In the genomic region with DNA sequence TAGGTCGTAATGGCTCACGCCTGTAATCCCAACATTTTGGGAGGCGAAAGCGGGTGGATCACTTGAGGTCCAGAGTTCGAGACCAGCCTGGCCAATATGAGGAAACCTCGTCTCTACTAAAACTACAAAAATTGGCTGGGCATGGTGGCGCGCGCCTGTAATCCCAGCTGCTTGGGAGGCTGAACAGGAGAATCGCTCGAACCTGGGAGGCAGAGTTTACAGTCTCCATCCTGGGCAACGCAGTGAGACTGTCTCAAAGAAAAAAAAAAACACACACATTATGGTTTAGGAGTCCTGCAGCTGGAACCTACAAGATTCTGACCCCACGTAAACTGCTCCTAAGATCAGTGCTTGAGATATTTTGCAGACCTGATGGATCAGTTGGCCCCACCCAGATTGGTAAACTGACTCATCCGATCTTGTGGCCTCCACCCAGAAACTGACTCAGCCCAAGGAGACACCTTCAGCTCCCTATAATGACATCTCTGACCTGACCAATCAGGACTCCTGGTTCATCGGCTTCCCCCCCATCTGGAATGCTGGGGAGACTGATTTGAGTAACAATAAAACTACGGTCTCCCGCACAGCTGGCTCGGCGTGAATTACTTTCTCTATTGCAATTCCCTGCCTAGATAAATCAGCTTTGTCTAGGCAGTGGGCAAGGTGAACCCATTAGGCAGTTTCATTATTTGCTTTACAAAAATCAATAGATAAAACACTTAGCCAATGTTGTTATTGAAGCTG, we compare ENCODE assay signal across 10 cellular contexts.
DNase-seq lines count a peak whose midpoint lies in the region; ATAC-seq, FAIRE-seq and TF ChIP-seq lines count a peak whose summit lies in the region.
"Had no signal": no experiment of that assay in that cellular context is flagged by ENCODE, and none has a peak within 500 bp of the region (broad histone marks: within the 10 kb centered on the region; RNA-seq: fewer than 3 reads in every experiment).

No MANE protein-coding gene starts in this region.

- no peak overlapping the region for H3K4ac ChIP-seq in neuronal stem cell (ENCODE audit: low read length)

- no peak overlapping the region for H2AK5ac ChIP-seq in neuronal stem cell (ENCODE audit: low read depth, low read length)

- H3K4me2 ChIP-seq in SK-N-SH (peak overlapping the region; percentile 88; the same call in 1 of the 2 replicates), GM12878 (ENCODE audit: control insufficient read depth, insufficient read depth) (peak overlapping the region; percentile 70), neuronal stem cell (ENCODE audit: insufficient read depth, low read length, poor library complexity, severe bottlenecking) (no peak overlapping the region)

- no peaks in the 10 kb centered on the region for H3K9me2 ChIP-seq in SK-N-SH

- no peak overlapping the region for H4K91ac ChIP-seq in neuronal stem cell (ENCODE audit: low read depth, low read length, poor library complexity)

- H3K18ac ChIP-seq in neuronal stem cell (ENCODE audit: low read length): no peak overlapping the region

- peaks cover 61% of the 10 kb centered on the region for H3F3A ChIP-seq in SK-N-SH (replicated peaks; ENCODE audit: insufficient read depth)

- no peak overlapping the region for H2AFZ ChIP-seq in SK-N-SH (ENCODE audit: low read depth)
- H2AFZ ChIP-seq in GM12878 (ENCODE audit: control insufficient read depth, low read depth, low read length): no peak overlapping the region
- no peak overlapping the region for H2AFZ ChIP-seq in neuronal stem cell (ENCODE audit: low read length)

- BruUV-seq in GM12878 (replicated peaks; lab: Mats Ljungman, UMichigan): no TSS peak

- no peak overlapping the region for H2BK5ac ChIP-seq in neuronal stem cell (ENCODE audit: low read length)

- TF ChIP-seq CTCF in SK-N-SH (IDR thresholded peaks at IDR 0.05) (no peak), GM12878 (IDR thresholded peaks at IDR 0.05 in 2 of 3, conservative IDR thresholded peaks at IDR 0.05 in 1 of 3; ENCODE audit: control insufficient read depth in 2 of 3, extremely low read depth in 1 of 3, insufficient read depth in 1 of 3, low read depth in 3 of 3, low read length in 3 of 3) (no peak)

- H4K8ac ChIP-seq in neuronal stem cell (ENCODE audit: low read depth, low read length): no peak overlapping the region

- H3K9me3 ChIP-seq in SK-N-SH (no peaks in the 10 kb centered on the region), GM12878 (replicated peaks; ENCODE audit: control insufficient read depth, insufficient read depth, low read length) (no peaks in the 10 kb centered on the region), neuronal stem cell (replicated peaks in 1 of 2; ENCODE audit: control insufficient read depth in 2 of 2, insufficient read depth in 1 of 2, low read depth in 1 of 2, low read length in 2 of 2) (no peaks in the 10 kb centered on the region)

- H3K9ac ChIP-seq in SK-N-SH: peak overlapping the region; percentile 83; the same call in 1 of the 2 replicates
- no peak overlapping the region for H3K9ac ChIP-seq in GM12878 (ENCODE audit: control insufficient read depth, insufficient read depth, low read length)
- no peak overlapping the region for H3K9ac ChIP-seq in neuronal stem cell (ENCODE audit: low read depth, low read length, poor library complexity)

- H2BK12ac ChIP-seq in neuronal stem cell (ENCODE audit: low read length): no peak overlapping the region

- in situ Hi-C loops in GM12878 (cut with MboI): no loop called here

- peaks cover 0 to 10% of the 10 kb centered on the region in 2 experiments; a peak in 2 of 4 replicates for H3K4me1 ChIP-seq in SK-N-SH (ENCODE audit: control insufficient read depth in 1 of 2, insufficient read depth in 2 of 2, low read depth in 1 of 2, low read length in 1 of 2)
- H3K4me1 ChIP-seq in GM12878 (ENCODE audit: control insufficient read depth, insufficient read depth, low read length): peaks cover 3% of the 10 kb centered on the region
- H3K4me1 ChIP-seq in neuronal stem cell (ENCODE audit: control insufficient read depth in 2 of 2, insufficient read depth in 1 of 2, low read depth in 1 of 2, low read length in 2 of 2): peaks cover 0 to 6% of the 10 kb centered on the region in 2 donors

- POLR2A ChIA-PET in SK-N-SH (lab: Yijun Ruan, JAX): interaction anchor here (0.9 to 7.6 kb wide), 7 partner anchors 9 to 864 kb away, joined by 4 to 142 read pairs (median 21); a partner anchor contains a TSS
- POLR2A ChIA-PET in GM12878 (lab: Charles Lee): interaction anchor here (2.5 to 7.0 kb wide), 3 partner anchors 8 to 32 kb away, joined by 6 to 86 read pairs (median 14); a partner anchor contains a TSS

- H2BK15ac ChIP-seq in neuronal stem cell (ENCODE audit: low read length): no peak overlapping the region

- H3K79me1 ChIP-seq in neuronal stem cell (ENCODE audit: low read depth, low read length): no peaks in the 10 kb centered on the region

- TF ChIP-seq RAD21 in SK-N-SH (IDR thresholded peaks at IDR 0.05; ENCODE audit: low read length): no peak
- no peak for TF ChIP-seq RAD21 in GM12878 (IDR thresholded peaks at IDR 0.05; ENCODE audit: insufficient read depth, low read depth, low read length)

- CTCF ChIA-PET in SK-N-SH (lab: Yijun Ruan, JAX): interaction anchor here (2.3 kb wide), 1 partner anchor 10 kb away, joined by 13 read pairs; no protein-coding TSS in a partner anchor
- CTCF ChIA-PET in GM12878 (lab: Yijun Ruan, JAX): interaction anchor here (0.6 to 10.7 kb wide), 3 partner anchors 10 to 203 kb away, joined by 3 to 131 read pairs (median 3); a partner anchor contains a TSS

- RAD21 ChIA-PET in GM12878 (lab: Charles Lee; ENCODE audit: unreplicated experiment): interaction anchor here (1.4 to 4.9 kb wide), 3 partner anchors 11 to 53 kb away, joined by 4 to 43 read pairs (median 19); a partner anchor contains a TSS

- H3K14ac ChIP-seq in neuronal stem cell (ENCODE audit: low read length): no peak overlapping the region

- peaks cover 19% of the 10 kb centered on the region for H3K79me2 ChIP-seq in SK-N-SH (ENCODE audit: insufficient read depth)
- peaks cover 3% of the 10 kb centered on the region for H3K79me2 ChIP-seq in GM12878 (ENCODE audit: control insufficient read depth, insufficient read depth, low read length)

- WGBS in SK-N-SH (ENCODE audit: low lambda C conversion rate): 86% methylated on average over 19 of the region's 19 CpGs
- WGBS in GM12878 (ENCODE audit: insufficient coverage, insufficient replicate concordance, low lambda C conversion rate, missing lambda C conversion rate): 99% methylated on average over 19 of the region's 19 CpGs
- WGBS in neuronal stem cell (ENCODE audit: extremely low coverage in 2 of 2, insufficient read length in 2 of 2, insufficient replicate concordance in 1 of 2), 2 donors: no CpG with 5 or more reads among the region's 19 CpGs

- no peak overlapping the region for H2BK120ac ChIP-seq in neuronal stem cell (ENCODE audit: low read depth, low read length)

- SMC1A ChIA-PET in GM12878 (lab: Charles Lee; ENCODE audit: uncharacterized antibody, unreplicated experiment): interaction anchor here (1.1 to 6.1 kb wide), 6 partner anchors 10 to 255 kb away, joined by 3 to 44 read pairs (median 7); a partner anchor contains a TSS

- H3K27me3 ChIP-seq in SK-N-SH (ENCODE audit: insufficient read depth) (no peaks in the 10 kb centered on the region), GM12878 (replicated peaks in 1 of 2; ENCODE audit: control insufficient read depth in 2 of 2, insufficient read depth in 2 of 2, low read length in 1 of 2) (no peaks in the 10 kb centered on the region), neuronal stem cell (ENCODE audit: control insufficient read depth in 3 of 3, insufficient read depth in 3 of 3, low read depth in 1 of 3, low read length in 3 of 3) (no peaks in the 10 kb centered on the region)

- H4K20me1 ChIP-seq in SK-N-SH (ENCODE audit: insufficient read depth) (no peaks in the 10 kb centered on the region), GM12878 (ENCODE audit: control insufficient read depth, insufficient read depth) (no peaks in the 10 kb centered on the region)

- TF ChIP-seq POLR2A in GM12878 (IDR thresholded peaks at IDR 0.05; ENCODE audit: low read depth, low read length) (no peak), GM18505 (IDR thresholded peaks at IDR 0.05; ENCODE audit: borderline replicate concordance, extremely low read depth, insufficient read depth, insufficient read length) (no peak)

- H3K23ac ChIP-seq in neuronal stem cell (ENCODE audit: low read depth, low read length, poor library complexity): no peak overlapping the region

- H3K36me3 ChIP-seq in SK-N-SH (replicated peaks in 1 of 2; ENCODE audit: control insufficient read depth in 1 of 2, insufficient read depth in 2 of 2, low read length in 1 of 2): no peaks in the 10 kb centered on the region
- H3K36me3 ChIP-seq in GM12878 (ENCODE audit: control insufficient read depth in 2 of 2, insufficient read depth in 2 of 2, low read length in 1 of 2): no peaks in the 10 kb centered on the region
- H3K36me3 ChIP-seq in neuronal stem cell (replicated peaks in 1 of 2; ENCODE audit: control insufficient read depth in 2 of 2, insufficient read depth in 2 of 2, low read length in 2 of 2): no peaks in the 10 kb centered on the region

- intact Hi-C loops in GM12878 (cut with micrococcal nuclease; ENCODE audit: unreplicated experiment): no loop called here

- H3K27ac ChIP-seq in SK-N-SH (ENCODE audit: low read depth in 2 of 2, low read length in 1 of 2) (peak overlapping the region; percentile 84), GM12878 (ENCODE audit: control insufficient read depth, insufficient read depth) (no peak overlapping the region), neuronal stem cell (replicated peaks; ENCODE audit: low read length) (no peak overlapping the region)

- DNase-seq in SK-N-SH (no peak), NCI-H2227 treated with DMSO at 0.1 percent for 48 hours (lab: John Stamatoyannopoulos, UW) (peak; percentile 27), GM12878 (ENCODE audit: low read depth, low spot score) (no peak), neuronal stem cell (ENCODE audit: low spot score) (peak; percentile 59), GF-D8 (lab: John Stamatoyannopoulos, UW) (no peak), DMS53 (lab: John Stamatoyannopoulos, UW) (no peak)
- DNase-seq: effector CD8-positive, alpha-beta T cell; naive thymus-derived CD4-positive, alpha-beta T cell had no signal

- no peak for ATAC-seq in SK-N-SH treated with all-trans-retinoic acid at 6 μM for 48 hours
- no peak for ATAC-seq in GM12878
- ATAC-seq in GM18505 (IDR thresholded peaks at IDR 0.05; ENCODE audit: unreplicated experiment): no peak
- ATAC-seq: naive thymus-derived CD4-positive, alpha-beta T cell had no signal

- TF ChIP-seq EP300 in SK-N-SH (IDR thresholded peaks at IDR 0.05; ENCODE audit: borderline replicate concordance in 1 of 2, low read depth in 1 of 2, low read length in 1 of 2) (no peak), GM12878 (IDR thresholded peaks at IDR 0.05; ENCODE audit: borderline replicate concordance in 1 of 2, control insufficient read depth in 1 of 2, low read depth in 2 of 2, low read length in 2 of 2) (no peak)

- FAIRE-seq in GM12878 (lab: Jason Lieb, UNC): no peak

- peak overlapping the region in 1 of 2 experiments; percentile 4; a peak in 1 of 4 replicates for H3K4me3 ChIP-seq in SK-N-SH (ENCODE audit: low read depth in 2 of 2, low read length in 1 of 2)
- H3K4me3 ChIP-seq in GM12878: 0 out of 2 replicates have a peak overlapping the region, but pooled peaks have one; percentile 72
- no peak overlapping the region for H3K4me3 ChIP-seq in neuronal stem cell (ENCODE audit: low read length in 2 of 2)

Comparison
In these comparisons a context has a peak if more than half of its experiments do, and no peak if none do; other contexts are left out.
1. DNase-seq: peak in NCI-H2227 treated with DMSO at 0.1 percent for 48 hours (single experiment) and neuronal stem cell (single experiment); none in SK-N-SH (single experiment), GM12878 (single experiment), GF-D8 (single experiment) and DMS53 (single experiment).
2. H3K27ac ChIP-seq: peak in SK-N-SH (2 of 2); none in GM12878 (single experiment) and neuronal stem cell (single experiment).
3. Of the 26 proteins assayed by ChIP-seq in both GM12878 and SK-N-SH: peak only in GM12878: none; only in SK-N-SH: PBX3 and POLR2AphosphoS5; in both: none; in neither: 24.